ENCODE assay signal across 1 cellular context in the genomic region with DNA sequence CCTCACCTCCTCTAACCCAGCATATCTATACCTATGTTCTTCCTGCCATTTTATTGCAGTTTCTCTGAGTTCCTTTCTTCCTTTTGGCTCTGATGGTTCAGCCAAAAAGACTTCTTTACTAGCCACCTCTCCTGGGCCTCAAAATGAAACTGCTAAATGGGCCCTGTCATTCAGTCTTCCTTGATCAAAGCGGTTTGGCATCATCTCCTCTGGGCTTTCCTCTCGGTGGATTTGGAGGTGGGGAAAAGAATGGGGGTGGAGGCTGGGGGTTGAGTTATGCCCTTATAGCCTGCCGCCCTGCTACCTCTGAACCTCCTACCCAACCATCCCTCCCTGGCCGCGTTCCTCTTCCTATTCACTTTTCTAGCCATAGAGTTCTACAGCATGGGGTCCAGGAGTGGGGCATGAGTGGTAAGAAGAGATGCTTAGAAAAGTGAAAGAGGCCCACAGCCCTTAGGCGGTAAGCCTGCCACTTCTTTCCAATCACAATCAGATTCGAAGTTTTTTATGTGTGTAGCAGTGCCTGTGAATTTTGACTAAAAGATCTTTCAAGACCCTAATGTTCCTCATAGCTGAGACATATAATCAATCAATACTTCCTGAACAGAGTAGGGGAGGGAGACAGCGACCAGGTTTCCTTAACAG.
TF ChIP-seq lines count a peak whose summit lies in the region.

No MANE protein-coding gene starts in this region.

TF ChIP-seq in GM23338, 12 proteins besides CTCF, POLR2A, EP300 and RAD21 (continued from another document):
- no peak for TF ChIP-seq ETS1 (IDR thresholded peaks at IDR 0.05)
- no peak for TF ChIP-seq JUNB (IDR thresholded peaks at IDR 0.05; ENCODE audit: unreplicated experiment)
